In the genomic region with DNA sequence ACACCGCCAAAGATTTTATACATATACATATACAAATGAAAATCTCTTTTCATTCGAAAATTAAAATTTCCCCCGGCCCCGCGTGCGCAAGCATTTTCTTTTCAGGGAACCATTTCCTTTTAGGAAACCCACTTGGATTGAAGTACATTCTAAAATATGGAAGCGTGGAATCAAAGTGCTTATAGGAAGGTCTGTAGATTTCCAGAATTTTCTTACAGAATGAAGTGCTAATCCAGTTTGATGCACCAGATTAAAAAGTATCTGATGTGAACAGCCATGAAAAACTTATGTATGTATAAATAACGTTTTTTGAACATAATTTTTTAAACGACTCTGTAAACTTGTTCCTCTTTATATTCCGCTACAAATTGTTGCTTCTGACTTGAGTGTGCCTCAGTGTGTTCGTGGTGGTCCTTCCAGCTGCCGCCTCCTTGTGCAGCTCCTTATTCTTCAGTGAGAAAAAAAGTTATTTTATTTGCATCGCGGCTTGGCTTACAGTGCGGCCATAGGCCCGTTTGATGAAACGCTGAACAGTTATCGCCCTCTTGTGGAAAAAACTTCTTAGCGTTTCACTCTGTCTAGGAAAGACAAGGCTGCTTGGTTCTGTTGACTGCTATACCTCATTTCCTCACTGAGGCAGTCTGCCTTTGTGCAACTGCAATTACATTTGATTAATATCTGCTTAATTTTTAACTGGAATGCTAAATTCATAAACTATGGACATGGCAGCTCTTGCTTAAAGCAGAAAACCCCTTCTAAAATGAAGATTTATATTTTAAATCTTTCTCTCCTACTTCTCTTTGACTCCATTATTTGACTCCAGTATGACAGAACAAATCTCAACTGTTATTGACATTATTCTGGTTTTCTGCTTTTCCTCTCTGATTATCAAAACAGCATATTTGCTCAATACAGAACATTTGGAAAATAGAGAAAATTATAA, we compare ENCODE assay signal across 8 cellular contexts. TPM values are rescaled to one million over a fixed set of nuclear protein-coding genes. Genes with fewer than 3 reads are reported as not detected.
DNase-seq lines count a peak whose midpoint lies in the region; ATAC-seq and TF ChIP-seq lines count a peak whose summit lies in the region.

No MANE protein-coding gene starts in this region.

- H3K27ac ChIP-seq in DOHH2 (ENCODE audit: low read depth, low read length) (no peak overlapping the region), thyroid gland (no peak overlapping the region)

- no peaks in the 10 kb centered on the region for H3K79me2 ChIP-seq in DOHH2 (ENCODE audit: control insufficient read depth, low read length)

- no peaks in the 10 kb centered on the region for H3F3A ChIP-seq in DOHH2 (ENCODE audit: control insufficient read depth, insufficient read depth)

- TF ChIP-seq POLR2A in thyroid gland (IDR thresholded peaks at IDR 0.05) = no peak

- H3K9me3 ChIP-seq in DOHH2 (ENCODE audit: control insufficient read depth, insufficient read depth, low read length) = no peaks in the 10 kb centered on the region; the same call in 1 of the 2 replicates
- H3K9me3 ChIP-seq in thyroid gland = no peaks in the 10 kb centered on the region

- H3K27me3 ChIP-seq in DOHH2 (ENCODE audit: control insufficient read depth, low read length) = peaks cover 8% of the 10 kb centered on the region; the same call in 1 of the 2 replicates
- no peaks in the 10 kb centered on the region for H3K27me3 ChIP-seq in thyroid gland

- DNase-seq in NCI-H526 (lab: John Stamatoyannopoulos, UW) = peak; percentile 30 to 82
- peak; percentile 60 for DNase-seq in astrocyte of the cerebellum (ENCODE audit: low read depth)
- peak; percentile 76 for DNase-seq in iPS-NIHi11 (ENCODE audit: low spot score)
- peak in 1 of 2 donors; percentile 20 for DNase-seq in thyroid gland
- no peak for DNase-seq in NCI-H146 treated with DMSO at 0.1 percent for 48 hours (lab: John Stamatoyannopoulos, UW; ENCODE audit: unreplicated experiment)

- TF ChIP-seq CTCF in DOHH2 (IDR thresholded peaks at IDR 0.05; ENCODE audit: low read depth, low read length, poor library complexity, severe bottlenecking) (peak; percentile 61), astrocyte of the cerebellum (IDR thresholded peaks at IDR 0.05; ENCODE audit: low read depth, low read length, missing control alignments) (peak; percentile 83), thyroid gland (IDR thresholded peaks at IDR 0.05) (peak; percentile 30 to 74 (median 66))

- ATAC-seq in GM19463 (IDR thresholded peaks at IDR 0.05; ENCODE audit: unreplicated experiment) (peak; percentile 76), HG03460 (IDR thresholded peaks at IDR 0.05; ENCODE audit: unreplicated experiment) (peak; percentile 91)

- H3K9me2 ChIP-seq in DOHH2 (replicated peaks; ENCODE audit: control insufficient read depth, low read length) = no peaks in the 10 kb centered on the region

- no peak overlapping the region for H3K4me3 ChIP-seq in DOHH2 (ENCODE audit: low read length)
- H3K4me3 ChIP-seq in astrocyte of the cerebellum (ENCODE audit: low read depth, low read length) = no peak overlapping the region
- no peak overlapping the region for H3K4me3 ChIP-seq in thyroid gland (replicated peaks in 1 of 3)

- in situ Hi-C loops in astrocyte of the cerebellum (cut with HindIII; ENCODE audit: low sequenced_read_pairs) = no loop called here

- intact Hi-C loops in thyroid gland (cut with DNase I) = loop anchor here (10.0 kb wide), 3 partner anchors 739 to 999 kb away; no protein-coding TSS in a partner anchor

- 11 to 13% methylated on average over 19 of the region's 19 CpGs for WGBS in thyroid gland, 2 donors

- no peaks in the 10 kb centered on the region for H4K20me1 ChIP-seq in DOHH2 (ENCODE audit: control insufficient read depth, insufficient read depth, low read depth, low read length)

- H3K36me3 ChIP-seq in DOHH2 (ENCODE audit: control insufficient read depth, low read length) (no peaks in the 10 kb centered on the region), thyroid gland (no peaks in the 10 kb centered on the region)

- H3K4me2 ChIP-seq in DOHH2 (ENCODE audit: low read length) = no peak overlapping the region

- H3K4me1 ChIP-seq in DOHH2 (ENCODE audit: control insufficient read depth, low read length) (no peaks in the 10 kb centered on the region), thyroid gland (peaks cover 0 to 13% of the 10 kb centered on the region in 2 donors)

RNA-seq across cellular contexts. Expression of gene NKX6-1, which starts 4.7 kb away (rescaled TPM):
- total RNA-seq in thyroid gland = 10 to 100 TPM in 1 of 4 donors, under 1 TPM in 1, not detected in 2; 0.40 to 19.1 TPM
